1 cellular context compared by ENCODE assay signal in genomic region chr5:141513021-141513626, GRCh38.
TF ChIP-seq lines count a peak whose summit lies in the region.

No MANE protein-coding gene starts in this region.

TF ChIP-seq in endothelial cell of umbilical vein, 7 proteins besides CTCF, POLR2A, EP300 and RAD21:
- TF ChIP-seq MYC (IDR thresholded peaks at IDR 0.05; ENCODE audit: low read depth, low read length), result no peak
- no peak for TF ChIP-seq EZH2 (IDR thresholded peaks at IDR 0.05; ENCODE audit: borderline replicate concordance, low read depth, low read length, severe bottlenecking)
- no peak for TF ChIP-seq FOS (IDR thresholded peaks at IDR 0.05; ENCODE audit: borderline replicate concordance, insufficient read depth, low read length)
- no peak for TF ChIP-seq JUN (IDR thresholded peaks at IDR 0.05; ENCODE audit: borderline replicate concordance, insufficient read depth, insufficient read length, low read depth)
- TF ChIP-seq POLR2AphosphoS5 (IDR thresholded peaks at IDR 0.05; ENCODE audit: insufficient read depth, low read depth, low read length), result no peak
- TF ChIP-seq, protein P1, sequence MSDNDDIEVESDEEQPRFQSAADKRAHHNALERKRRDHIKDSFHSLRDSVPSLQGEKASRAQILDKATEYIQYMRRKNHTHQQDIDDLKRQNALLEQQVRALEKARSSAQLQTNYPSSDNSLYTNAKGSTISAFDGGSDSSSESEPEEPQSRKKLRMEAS (IDR thresholded peaks at IDR 0.05; ENCODE audit: insufficient read depth, insufficient read length), result no peak
- TF ChIP-seq GATA2 (IDR thresholded peaks at IDR 0.05; ENCODE audit: insufficient read depth, insufficient read length, low read depth, low read length), result no peak
